In the genomic region with DNA sequence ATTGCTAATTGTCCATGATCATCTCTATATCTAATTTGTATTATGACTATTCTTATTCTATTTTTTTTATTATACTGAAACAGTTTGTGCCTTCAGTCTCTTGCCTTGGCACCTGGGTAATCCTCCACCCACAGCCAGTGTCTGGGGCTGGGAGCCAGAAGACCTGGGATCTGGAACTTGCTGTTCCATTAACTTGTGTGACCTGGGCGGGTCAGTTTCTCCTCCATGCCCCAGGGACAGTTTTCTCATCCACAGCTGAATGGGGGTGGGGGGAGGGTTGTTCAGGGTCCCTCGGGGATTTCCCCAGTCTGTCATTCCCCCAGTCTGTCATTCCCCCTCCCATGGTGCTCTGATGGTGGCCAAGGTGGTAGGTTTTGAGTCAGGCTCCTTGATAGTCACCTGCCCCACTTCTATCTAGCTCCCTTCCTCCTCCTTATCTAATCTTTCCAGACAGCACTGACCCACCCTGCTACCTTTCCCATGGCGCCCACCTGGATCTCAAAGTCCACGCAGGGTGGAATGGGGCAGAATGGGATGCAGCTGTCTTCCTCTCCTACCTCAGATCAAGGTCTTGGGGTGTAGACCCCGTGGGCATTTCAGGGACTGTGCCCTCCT, we compare ENCODE assay signal across 14 cellular contexts. TPM values are rescaled to one million over a fixed set of nuclear protein-coding genes. Genes with fewer than 3 reads are reported as not detected.
DNase-seq lines count a peak whose midpoint lies in the region; ATAC-seq, FAIRE-seq and TF ChIP-seq lines count a peak whose summit lies in the region.
"Had no signal": no experiment of that assay in that cellular context is flagged by ENCODE, and none has a peak within 500 bp of the region (broad histone marks: within the 10 kb centered on the region; RNA-seq: fewer than 3 reads in every experiment).

No MANE protein-coding gene starts in this region.

- no peaks in the 10 kb centered on the region for H3K9me3 Mint-ChIP-seq in activated T-cell treated with anti-CD3 and anti-CD28 coated beads, Interleukin-2, amount 50 U/mL, for 24 hours
- H3K9me3 Mint-ChIP-seq in activated naive CD8-positive, alpha-beta T cell (ENCODE audit: low read depth), result no peaks in the 10 kb centered on the region
- H3K9me3 Mint-ChIP-seq in type B pancreatic cell, result no peaks in the 10 kb centered on the region

- peak overlapping the region; percentile 63 for H3K27ac Mint-ChIP-seq in activated T-cell treated with anti-CD3 and anti-CD28 coated beads, Interleukin-2, amount 50 U/mL, for 24 hours
- H3K27ac Mint-ChIP-seq in activated naive CD8-positive, alpha-beta T cell, result peak overlapping the region; percentile 55
- H3K27ac Mint-ChIP-seq in type B pancreatic cell, result peak overlapping the region; percentile 87

- H3K9me3 ChIP-seq in mucosa of descending colon, result no peaks in the 10 kb centered on the region
- H3K9me3 ChIP-seq: A549, ascending aorta, prostate gland, thoracic aorta had no signal

- DNase-seq in activated T-cell treated with anti-CD3 and anti-CD28 coated beads, Interleukin-2, amount 50 U/mL, for 24 hours, result no peak
- DNase-seq in activated T-cell treated with anti-CD3 and anti-CD28 coated beads, Interleukin-2, amount 50 U/mL, for 48 hours, result no peak
- DNase-seq in mucosa of descending colon, result no peak
- DNase-seq in type B pancreatic cell (ENCODE audit: extremely low spot score, unreplicated experiment), result no peak
- no peak for DNase-seq in GM19239 (ENCODE audit: insufficient read length, low spot score)
- no peak for DNase-seq in H4 (ENCODE audit: low spot score)
- no peak for DNase-seq in GDM1 (lab: John Stamatoyannopoulos, UW)
- DNase-seq: NCI-H774, T1000 had no signal

- TF ChIP-seq CTCF in mucosa of descending colon (IDR thresholded peaks at IDR 0.05), result no peak
- TF ChIP-seq CTCF in type B pancreatic cell (conservative IDR thresholded peaks at IDR 0.05), result no peak

- no peaks in the 10 kb centered on the region for H3K36me3 ChIP-seq in mucosa of descending colon (ENCODE audit: low read depth)
- H3K36me3 ChIP-seq: ascending aorta, prostate gland, thoracic aorta had no signal

- intact Hi-C loops in mucosa of descending colon (cut with DNase I, micrococcal nuclease), result no loop called here

- FAIRE-seq in GM19239 (lab: Jason Lieb, UNC), result no peak
- FAIRE-seq: A549 had no signal

- H3K4me3 ChIP-seq in mucosa of descending colon, result no peak overlapping the region
- H3K4me3 ChIP-seq: A549, prostate gland had no signal

- no peak overlapping the region for H3K4me3 Mint-ChIP-seq in activated T-cell treated with anti-CD3 and anti-CD28 coated beads, Interleukin-2, amount 50 U/mL, for 24 hours
- H3K4me3 Mint-ChIP-seq in activated naive CD8-positive, alpha-beta T cell, result peak overlapping the region; percentile 86
- H3K4me3 Mint-ChIP-seq in type B pancreatic cell, result peak overlapping the region; percentile 82

- peaks cover 69% of the 10 kb centered on the region for H3K4me1 Mint-ChIP-seq in activated T-cell treated with anti-CD3 and anti-CD28 coated beads, Interleukin-2, amount 50 U/mL, for 24 hours (ENCODE audit: low read depth)
- peaks cover 52% of the 10 kb centered on the region for H3K4me1 Mint-ChIP-seq in activated naive CD8-positive, alpha-beta T cell (ENCODE audit: low read depth)
- H3K4me1 Mint-ChIP-seq in type B pancreatic cell (ENCODE audit: unreplicated experiment), result peaks cover 57% of the 10 kb centered on the region

- H3K27me3 Mint-ChIP-seq in activated T-cell treated with anti-CD3 and anti-CD28 coated beads, Interleukin-2, amount 50 U/mL, for 24 hours, result no peaks in the 10 kb centered on the region
- no peaks in the 10 kb centered on the region for H3K27me3 Mint-ChIP-seq in activated naive CD8-positive, alpha-beta T cell
- peaks cover 16% of the 10 kb centered on the region for H3K27me3 Mint-ChIP-seq in type B pancreatic cell

- peaks cover 41% of the 10 kb centered on the region for H3K4me1 ChIP-seq in mucosa of descending colon (ENCODE audit: low read depth)
- H3K4me1 ChIP-seq: prostate gland had no signal

- peaks cover 57% of the 10 kb centered on the region for H3K36me3 Mint-ChIP-seq in activated T-cell treated with anti-CD3 and anti-CD28 coated beads, Interleukin-2, amount 50 U/mL, for 24 hours (ENCODE audit: low read depth)
- no peaks in the 10 kb centered on the region for H3K36me3 Mint-ChIP-seq in activated naive CD8-positive, alpha-beta T cell
- H3K36me3 Mint-ChIP-seq in type B pancreatic cell, result peaks cover 3% of the 10 kb centered on the region

- peak; percentile 7 for ATAC-seq in mucosa of descending colon

RNA-seq across cellular contexts. Expression of a gene that starts 11.0 kb away (rescaled TPM):
- total RNA-seq in mucosa of descending colon (100 to 1,000 TPM in 2 of 3 donors, 10 to 100 TPM in 1; 60.2 to 111 (median 103) TPM), type B pancreatic cell (ENCODE audit: low replicate concordance) (24.6 and 56.1 TPM in 2 replicates)
- total RNA-seq in H4 (2014; rRNA removed; shearing (Covaris generic)), result 6.6 and 9.8 TPM in 2 replicates

RNA-seq across cellular contexts. Expression of a gene that starts 52.0 kb away (rescaled TPM):
- 10 to 100 TPM; 57.1 to 97.9 (median 90.5) TPM for total RNA-seq in mucosa of descending colon
- 27.3 and 37.0 TPM in 2 replicates for total RNA-seq in type B pancreatic cell (ENCODE audit: low replicate concordance)
- 16.3 and 18.8 TPM in 2 replicates for total RNA-seq in H4 (2014; rRNA removed; shearing (Covaris generic))
